In genomic region chr17:16751224-16751923, GRCh38 we compare ENCODE assay signal across 8 cellular contexts.
A peak's percentile ranks its signal among the peaks of the same experiment; 100 is the strongest.
DNase-seq lines count a peak whose midpoint lies in the region; ATAC-seq, FAIRE-seq and TF ChIP-seq lines count a peak whose summit lies in the region.
"Not testable (repeated sequence)": the region's sequence is repeated elsewhere in the genome, so short reads cannot be mapped to it uniquely, and the experiment has no call there.

No MANE protein-coding gene starts in this region.

- peaks cover 23% of the 10 kb centered on the region for H3K27me3 Mint-ChIP-seq in CD4-positive, CD25-positive, alpha-beta regulatory T cell
- H3K27me3 Mint-ChIP-seq in astrocyte (ENCODE audit: low read depth, unreplicated experiment) = not testable (repeated sequence)
- H3K27me3 Mint-ChIP-seq in mesothelial cell of epicardium (ENCODE audit: low read depth) = peaks cover 28% of the 10 kb centered on the region
- H3K27me3 Mint-ChIP-seq in stimulated activated naive CD8-positive, alpha-beta T cell treated with anti-CD3 and anti-CD28 coated beads, Interleukin-15, amount 100 ng/mL, for 72 hours = peaks cover 43% of the 10 kb centered on the region

- peak in 2 of 3 donors; percentile 2 to 8 for DNase-seq in CD4-positive, CD25-positive, alpha-beta regulatory T cell
- DNase-seq in H54 (ENCODE audit: insufficient read length, low spot score) (peak; percentile 0), NCI-H1694 treated with DMSO at 0.1 percent for 48 hours (lab: John Stamatoyannopoulos, UW) (peak; percentile 11), SIG-M5 treated with dmso at 0.1 percent for 504 hours (lab: John Stamatoyannopoulos, UW; ENCODE audit: unreplicated experiment) (peak; percentile 9), foreskin keratinocyte (peak in 1 of 2 donors; percentile 17)
- not testable (repeated sequence) for DNase-seq in astrocyte (ENCODE audit: low read depth); mesothelial cell of epicardium (ENCODE audit: low spot score in 2 of 2, unreplicated experiment in 2 of 2); stimulated activated naive CD8-positive, alpha-beta T cell treated with anti-CD3 and anti-CD28 coated beads, Interleukin-15, amount 100 ng/mL, for 72 hours

- H3K36me3 ChIP-seq in CD4-positive, CD25-positive, alpha-beta regulatory T cell (ENCODE audit: control insufficient read depth, insufficient read depth, low read length); astrocyte (ENCODE audit: insufficient read depth, low read length): not testable (repeated sequence)

- H4K20me1 ChIP-seq in astrocyte (ENCODE audit: insufficient read depth, low read length) = not testable (repeated sequence)

- not testable (repeated sequence) for H3K79me2 ChIP-seq in astrocyte (ENCODE audit: insufficient read depth, low read length)

- H3K9me3 Mint-ChIP-seq in CD4-positive, CD25-positive, alpha-beta regulatory T cell; astrocyte (ENCODE audit: unreplicated experiment); mesothelial cell of epicardium; stimulated activated naive CD8-positive, alpha-beta T cell treated with anti-CD3 and anti-CD28 coated beads, Interleukin-15, amount 100 ng/mL, for 72 hours: not testable (repeated sequence)

- not testable (repeated sequence) for H3K27ac Mint-ChIP-seq in CD4-positive, CD25-positive, alpha-beta regulatory T cell; astrocyte (ENCODE audit: unreplicated experiment); mesothelial cell of epicardium; stimulated activated naive CD8-positive, alpha-beta T cell treated with anti-CD3 and anti-CD28 coated beads, Interleukin-15, amount 100 ng/mL, for 72 hours

- H3K4me1 ChIP-seq in CD4-positive, CD25-positive, alpha-beta regulatory T cell (ENCODE audit: control insufficient read depth, insufficient read depth, low read length, poor library complexity, severe bottlenecking); astrocyte (ENCODE audit: insufficient read depth, low read length); foreskin keratinocyte: not testable (repeated sequence)

- not testable (repeated sequence) for H2AFZ ChIP-seq in astrocyte (ENCODE audit: low read depth, low read length)

- not testable (repeated sequence) for H3K9me3 ChIP-seq in CD4-positive, CD25-positive, alpha-beta regulatory T cell (ENCODE audit: control insufficient read depth in 2 of 2, low read length in 2 of 2); astrocyte (ENCODE audit: insufficient read depth, low read depth, low read length)

- H3K4me3 ChIP-seq in CD4-positive, CD25-positive, alpha-beta regulatory T cell (ENCODE audit: low read depth, low read length); astrocyte (ENCODE audit: insufficient read depth, low read depth, low read length): not testable (repeated sequence)

- not testable (repeated sequence) for TF ChIP-seq CTCF in astrocyte (IDR thresholded peaks at IDR 0.05; ENCODE audit: insufficient read depth, low read depth, low read length)
- peak; percentile 65 for TF ChIP-seq CTCF in foreskin keratinocyte (conservative IDR thresholded peaks at IDR 0.05)
- TF ChIP-seq CTCF in mesothelial cell of epicardium (IDR thresholded peaks at IDR 0.05; ENCODE audit: unreplicated experiment) = peak; percentile 58

- not testable (repeated sequence) for H3K4me3 Mint-ChIP-seq in CD4-positive, CD25-positive, alpha-beta regulatory T cell; mesothelial cell of epicardium; stimulated activated naive CD8-positive, alpha-beta T cell treated with anti-CD3 and anti-CD28 coated beads, Interleukin-15, amount 100 ng/mL, for 72 hours
- H3K4me3 Mint-ChIP-seq in astrocyte (ENCODE audit: unreplicated experiment) = peak overlapping the region; percentile 34

- peak in 1 of 2 donors; percentile 58 for ATAC-seq in CD4-positive, CD25-positive, alpha-beta regulatory T cell (ENCODE audit: low read depth in 2 of 2)
- ATAC-seq in foreskin keratinocyte = peak; percentile 57
- peak; percentile 50 for ATAC-seq in stimulated activated naive CD8-positive, alpha-beta T cell treated with anti-CD3 and anti-CD28 coated beads, Interleukin-15, amount 100 ng/mL, for 72 hours

- TF ChIP-seq POLR2A in H54 (IDR thresholded peaks at IDR 0.05; ENCODE audit: low read depth, low read length) = not testable (repeated sequence)

- H3K27me3 ChIP-seq in CD4-positive, CD25-positive, alpha-beta regulatory T cell (ENCODE audit: control insufficient read depth, insufficient read depth, low read length); astrocyte (ENCODE audit: insufficient read depth, low read length): not testable (repeated sequence)
- H3K27me3 ChIP-seq in foreskin keratinocyte = peaks cover 10% of the 10 kb centered on the region

- H3K9ac ChIP-seq in astrocyte (ENCODE audit: low read length) = not testable (repeated sequence)

- not testable (repeated sequence) for H3K27ac ChIP-seq in CD4-positive, CD25-positive, alpha-beta regulatory T cell (ENCODE audit: insufficient read depth, low read length, poor library complexity, severe bottlenecking); astrocyte (ENCODE audit: low read depth, low read length); foreskin keratinocyte

- FAIRE-seq in H54 (lab: Jason Lieb, UNC) = peak; percentile 92
- FAIRE-seq in astrocyte (lab: Jason Lieb, UNC) = not testable (repeated sequence)

- not testable (repeated sequence) for H3K4me2 ChIP-seq in astrocyte (ENCODE audit: low read length)

- H3K4me1 Mint-ChIP-seq in CD4-positive, CD25-positive, alpha-beta regulatory T cell; astrocyte (ENCODE audit: low read depth, unreplicated experiment); mesothelial cell of epicardium; stimulated activated naive CD8-positive, alpha-beta T cell treated with anti-CD3 and anti-CD28 coated beads, Interleukin-15, amount 100 ng/mL, for 72 hours: not testable (repeated sequence)

- H3K36me3 Mint-ChIP-seq in CD4-positive, CD25-positive, alpha-beta regulatory T cell; astrocyte (ENCODE audit: low read depth, unreplicated experiment); mesothelial cell of epicardium: not testable (repeated sequence)
